ENCODE assay signal across 8 cellular contexts in genomic region chr4:2009651-2010233, GRCh38.
A peak's percentile ranks its signal among the peaks of the same experiment; 100 is the strongest.
DNase-seq lines count a peak whose midpoint lies in the region; ATAC-seq and TF ChIP-seq lines count a peak whose summit lies in the region.

No MANE protein-coding gene starts in this region.

- H3K4me3 ChIP-seq in choroid plexus epithelial cell (ENCODE audit: low read depth, low read length), result peak overlapping the region; percentile 100

- ATAC-seq in GM21619 (IDR thresholded peaks at IDR 0.05; ENCODE audit: unreplicated experiment) (peak; percentile 25), HG03097 (IDR thresholded peaks at IDR 0.05; ENCODE audit: low FRiP score, unreplicated experiment) (no peak)

- DNase-seq in CD1c-positive myeloid dendritic cell (ENCODE audit: extremely low spot score) (peak; percentile 76), NCI-H2029 treated with DMSO at 0.1 percent for 48 hours (lab: John Stamatoyannopoulos, UW) (peak; percentile 33), choroid plexus epithelial cell (ENCODE audit: low read depth) (peak; percentile 46), kidney tubule cell (ENCODE audit: low spot score) (peak; percentile 86)
- DNase-seq in activated CD4-positive, CD25-positive, alpha-beta regulatory T cell treated with anti-CD3 and anti-CD28 coated beads, Interleukin-2, amount 50 U/mL, for 72 hours, result peak; percentile 60
- DNase-seq in stimulated activated CD4-positive, alpha-beta T cell treated with anti-CD3 and anti-CD28 coated beads, Interleukin-2, amount 100 ng/mL, for 4 hours (ENCODE audit: low read depth), result peak; percentile 23

- TF ChIP-seq CTCF in choroid plexus epithelial cell (conservative IDR thresholded peaks at IDR 0.05; ENCODE audit: low read depth, low read length), result peak; percentile 38

Comparison
In these comparisons a context has a peak if more than half of its experiments do, and no peak if none do; other contexts are left out.
1. DNase-seq: peak in every context shown above with its lines; median percentile 86 in kidney tubule cell; 76 in CD1c-positive myeloid dendritic cell; 60 in activated CD4-positive, CD25-positive, alpha-beta regulatory T cell treated with anti-CD3 and anti-CD28 coated beads, Interleukin-2, amount 50 U/mL, for 72 hours; 46 in choroid plexus epithelial cell; 33 in NCI-H2029 treated with DMSO at 0.1 percent for 48 hours; 23 in stimulated activated CD4-positive, alpha-beta T cell treated with anti-CD3 and anti-CD28 coated beads, Interleukin-2, amount 100 ng/mL, for 4 hours.